Comparison of ENCODE assay signal across 21 cellular contexts in genomic region chr22:36308880-36309279, GRCh38. TPM values are rescaled to one million over a fixed set of nuclear protein-coding genes. Genes with fewer than 3 reads are reported as not detected.
A peak's percentile ranks its signal among the peaks of the same experiment; 100 is the strongest.
DNase-seq lines count a peak whose midpoint lies in the region; ATAC-seq, FAIRE-seq and TF ChIP-seq lines count a peak whose summit lies in the region.
"Had no signal": no experiment of that assay in that cellular context is flagged by ENCODE, and none has a peak within 500 bp of the region (broad histone marks: within the 10 kb centered on the region; RNA-seq: fewer than 3 reads in every experiment).

No MANE protein-coding gene starts in this region.

- no peaks in the 10 kb centered on the region for H3K9me3 Mint-ChIP-seq in activated T-cell treated with anti-CD3 and anti-CD28 coated beads, Interleukin-2, amount 50 U/mL, for 24 hours
- H3K9me3 Mint-ChIP-seq in activated T-helper 17 cell treated with anti-CD3 and anti-CD28 coated beads, Interleukin-2, amount 50 U/mL, for 72 hours, result no peaks in the 10 kb centered on the region
- H3K9me3 Mint-ChIP-seq in stimulated activated memory B cell treated with anti-CD40 and anti-IgM and Interleukin-4, amounts not matched to agents 10 μg/mL and 1 μg/mL and 100 μg/mL, for 72 hours, result no peaks in the 10 kb centered on the region
- H3K9me3 Mint-ChIP-seq: activated CD4-positive, alpha-beta memory T cell treated with anti-CD3 and anti-CD28 coated beads for 36 hours had no signal

- TF ChIP-seq EP300 in gastroesophageal sphincter (IDR thresholded peaks at IDR 0.05), result no peak

- H3K4me1 Mint-ChIP-seq in activated T-cell treated with anti-CD3 and anti-CD28 coated beads, Interleukin-2, amount 50 U/mL, for 24 hours (ENCODE audit: low read depth), result peaks cover 1% of the 10 kb centered on the region
- H3K4me1 Mint-ChIP-seq in activated T-helper 17 cell treated with anti-CD3 and anti-CD28 coated beads, Interleukin-2, amount 50 U/mL, for 72 hours, result no peaks in the 10 kb centered on the region
- peaks cover 15% of the 10 kb centered on the region for H3K4me1 Mint-ChIP-seq in stimulated activated memory B cell treated with anti-CD40 and anti-IgM and Interleukin-4, amounts not matched to agents 10 μg/mL and 1 μg/mL and 100 μg/mL, for 72 hours

- intact Hi-C loops in pancreas (cut with DNase I), result loop anchor here in 1 of 3 donors (10.0 kb wide), 1 partner anchor 166 kb away; no protein-coding TSS in a partner anchor

- TF ChIP-seq POLR2A in gastroesophageal sphincter (IDR thresholded peaks at IDR 0.05), result no peak

- DNase-seq in activated T-cell treated with anti-CD3 and anti-CD28 coated beads, Interleukin-2, amount 50 U/mL, for 24 hours, result no peak
- DNase-seq in activated T-cell treated with anti-CD3 and anti-CD28 coated beads, Interleukin-2, amount 50 U/mL, for 48 hours, result no peak
- no peak for DNase-seq in activated gamma-delta T cell treated with Interleukin-2 at 50 U/mL for 16 hours
- no peak for DNase-seq in pancreas
- no peak for DNase-seq in kidney glomerular epithelial cell (lab: John Stamatoyannopoulos, UW)
- DNase-seq: activated CD4-positive, alpha-beta memory T cell treated with anti-CD3 and anti-CD28 coated beads for 36 hours; effector memory CD4-positive, alpha-beta T cell; NCI-H1417 treated with DMSO at 0.1 percent for 48 hours; NCI-H2171; NCI-H69; SHP77; stimulated activated CD4-positive, alpha-beta T cell treated with anti-CD3 and anti-CD28 coated beads, Interleukin-2, amount 100 ng/mL, for 24 hours had no signal

- H3K27me3 ChIP-seq in gastroesophageal sphincter, result no peaks in the 10 kb centered on the region
- H3K27me3 ChIP-seq in pancreas, result no peaks in the 10 kb centered on the region
- H3K27me3 ChIP-seq: BLaER1 had no signal

- H3K27ac ChIP-seq in gastroesophageal sphincter (peak overlapping the region in 3 of 4 donors; percentile 84 to 89 (median 87)), pancreas (no peak overlapping the region)
- H3K27ac ChIP-seq: A549, BLaER1, VCaP had no signal

- FAIRE-seq in pancreas (lab: Jason Lieb, UNC), result no peak
- FAIRE-seq: A549, H1, urothelium cell line had no signal

- H3K9me3 ChIP-seq in gastroesophageal sphincter (no peaks in the 10 kb centered on the region), pancreas (no peaks in the 10 kb centered on the region)
- H3K9me3 ChIP-seq: A549, BLaER1 had no signal

- ATAC-seq in activated T-helper 17 cell treated with anti-CD3 and anti-CD28 coated beads, Interleukin-2, amount 50 U/mL, for 72 hours (replicated peaks), result no peak
- ATAC-seq in gastroesophageal sphincter (no peak), pancreas (no peak)
- ATAC-seq in stimulated activated memory B cell treated with anti-CD40 and anti-IgM and Interleukin-4, amounts not matched to agents 10 μg/mL and 1 μg/mL and 100 μg/mL, for 72 hours, result no peak
- ATAC-seq: A549 had no signal

- no peaks in the 10 kb centered on the region for H3K27me3 Mint-ChIP-seq in activated T-cell treated with anti-CD3 and anti-CD28 coated beads, Interleukin-2, amount 50 U/mL, for 24 hours
- H3K27me3 Mint-ChIP-seq in activated T-helper 17 cell treated with anti-CD3 and anti-CD28 coated beads, Interleukin-2, amount 50 U/mL, for 72 hours, result no peaks in the 10 kb centered on the region
- no peaks in the 10 kb centered on the region for H3K27me3 Mint-ChIP-seq in stimulated activated memory B cell treated with anti-CD40 and anti-IgM and Interleukin-4, amounts not matched to agents 10 μg/mL and 1 μg/mL and 100 μg/mL, for 72 hours
- H3K27me3 Mint-ChIP-seq: activated CD4-positive, alpha-beta memory T cell treated with anti-CD3 and anti-CD28 coated beads for 36 hours had no signal

- H3K36me3 ChIP-seq in gastroesophageal sphincter (peaks cover 0 to 100% of the 10 kb centered on the region in 2 donors), pancreas (peaks cover 17 to 98% (median 84%) of the 10 kb centered on the region in 3 donors)

- H3K4me3 Mint-ChIP-seq in activated T-cell treated with anti-CD3 and anti-CD28 coated beads, Interleukin-2, amount 50 U/mL, for 24 hours, result no peak overlapping the region
- H3K4me3 Mint-ChIP-seq in activated T-helper 17 cell treated with anti-CD3 and anti-CD28 coated beads, Interleukin-2, amount 50 U/mL, for 72 hours, result no peak overlapping the region
- no peak overlapping the region for H3K4me3 Mint-ChIP-seq in stimulated activated memory B cell treated with anti-CD40 and anti-IgM and Interleukin-4, amounts not matched to agents 10 μg/mL and 1 μg/mL and 100 μg/mL, for 72 hours
- H3K4me3 Mint-ChIP-seq: activated CD4-positive, alpha-beta memory T cell treated with anti-CD3 and anti-CD28 coated beads for 36 hours had no signal

- H3K4me3 ChIP-seq in gastroesophageal sphincter (no peak overlapping the region), pancreas (no peak overlapping the region)
- H3K4me3 ChIP-seq: A549, BLaER1 had no signal

- WGBS in gastroesophageal sphincter (ENCODE audit: low coverage in 1 of 2), 2 donors, result 93% methylated on average over 5 of the region's 17 CpGs; no CpG with 5 or more reads in 1 of the 2 donors
- 86 to 93% methylated on average over 17 of the region's 17 CpGs for WGBS in pancreas, 2 donors

- TF ChIP-seq CTCF in gastroesophageal sphincter (IDR thresholded peaks at IDR 0.05) (no peak), pancreas (IDR thresholded peaks at IDR 0.05) (no peak)

- H3K27ac Mint-ChIP-seq in activated T-cell treated with anti-CD3 and anti-CD28 coated beads, Interleukin-2, amount 50 U/mL, for 24 hours, result peak overlapping the region; percentile 85
- H3K27ac Mint-ChIP-seq in activated T-helper 17 cell treated with anti-CD3 and anti-CD28 coated beads, Interleukin-2, amount 50 U/mL, for 72 hours, result peak overlapping the region; percentile 62
- H3K27ac Mint-ChIP-seq in stimulated activated memory B cell treated with anti-CD40 and anti-IgM and Interleukin-4, amounts not matched to agents 10 μg/mL and 1 μg/mL and 100 μg/mL, for 72 hours, result peak overlapping the region; percentile 41
- H3K27ac Mint-ChIP-seq: activated CD4-positive, alpha-beta memory T cell treated with anti-CD3 and anti-CD28 coated beads for 36 hours had no signal

- H3K4me1 ChIP-seq in gastroesophageal sphincter (peaks cover 0 to 23% (median 0%) of the 10 kb centered on the region in 3 donors), pancreas (no peaks in the 10 kb centered on the region)

- peaks cover 95% of the 10 kb centered on the region for H3K36me3 Mint-ChIP-seq in activated T-cell treated with anti-CD3 and anti-CD28 coated beads, Interleukin-2, amount 50 U/mL, for 24 hours (ENCODE audit: low read depth)
- peaks cover 98% of the 10 kb centered on the region for H3K36me3 Mint-ChIP-seq in activated T-helper 17 cell treated with anti-CD3 and anti-CD28 coated beads, Interleukin-2, amount 50 U/mL, for 72 hours (ENCODE audit: low read depth)
- H3K36me3 Mint-ChIP-seq in stimulated activated memory B cell treated with anti-CD40 and anti-IgM and Interleukin-4, amounts not matched to agents 10 μg/mL and 1 μg/mL and 100 μg/mL, for 72 hours, result peaks cover 72% of the 10 kb centered on the region

RNA-seq across cellular contexts. Expression of gene APOL1, which starts 55.9 kb away (rescaled TPM):
- 10 to 100 TPM; 52.8 to 89.4 TPM for total RNA-seq in activated T-helper 17 cell treated with anti-CD3 and anti-CD28 coated beads, Interleukin-2, amount 50 U/mL, for 72 hours
- 10 to 100 TPM in 3 of 4 donors, 1 to 10 TPM in 1; 10.0 to 53.7 (median 26.0) TPM for total RNA-seq in gastroesophageal sphincter
- total RNA-seq in pancreas, result 10 to 100 TPM in 2 of 6 donors, 1 to 10 TPM in 4; 3.2 to 25.5 (median 6.8) TPM
- polyA plus RNA-seq in pancreas, result 1 to 10 TPM; 4.0 to 5.4 TPM
- total RNA-seq: G401, H1 had no signal
- polyA plus RNA-seq: H1 had no signal

Comparison
In these comparisons a context has a peak if more than half of its experiments do, and no peak if none do; other contexts are left out.
1. H3K27ac ChIP-seq: peak in gastroesophageal sphincter (3 of 4); none in pancreas (0 of 4).
2. Peak in every context shown above with its lines, with median percentiles within 50 percentile points of each other: H3K27ac Mint-ChIP-seq.